3 cellular contexts compared by ENCODE assay signal in the genomic region with DNA sequence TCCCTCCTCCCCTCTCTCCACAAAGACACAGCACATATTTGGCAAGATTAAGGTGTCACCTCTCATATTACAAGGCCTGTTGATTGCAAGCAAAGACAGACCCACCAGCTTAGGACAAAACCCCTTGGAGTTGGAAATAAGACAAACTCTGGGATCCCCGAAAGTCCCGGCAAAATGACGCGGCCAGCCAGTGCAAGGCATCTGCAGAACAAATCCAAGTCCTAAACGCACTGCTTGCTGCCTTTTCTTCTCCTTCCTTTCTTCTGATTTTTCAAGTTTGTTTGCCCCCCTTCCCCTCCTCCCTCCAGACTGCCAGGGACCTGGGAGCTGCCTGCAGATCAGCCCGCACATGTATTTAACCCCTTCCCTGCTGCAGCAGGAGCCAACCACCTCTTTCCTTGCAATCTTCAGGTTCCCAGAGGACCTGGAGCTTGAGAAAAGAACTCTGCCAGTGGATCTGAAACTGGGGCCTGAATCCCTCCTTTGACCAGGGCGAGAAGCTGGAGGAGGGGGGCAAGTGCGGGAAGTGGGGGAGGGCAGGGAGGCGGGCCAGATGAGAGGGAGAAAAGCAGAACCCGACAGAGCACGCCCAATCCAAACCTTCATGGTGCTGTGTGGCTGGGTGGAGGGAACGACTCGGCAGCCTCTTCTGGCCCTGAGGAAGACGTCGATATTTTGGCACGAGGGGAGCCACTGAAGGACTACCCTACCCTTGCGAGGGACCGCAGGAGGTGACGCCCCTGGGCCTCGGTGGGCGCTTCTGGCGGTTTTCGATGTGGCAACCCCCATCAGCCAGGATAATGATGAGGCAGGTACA.
A peak's percentile ranks its signal among the peaks of the same experiment; 100 is the strongest.
TF ChIP-seq lines count a peak whose summit lies in the region.

No MANE protein-coding gene starts in this region.

TF ChIP-seq in SK-N-SH, 30 proteins besides CTCF, POLR2A, EP300 and RAD21 (continues in another document):
- TF ChIP-seq FOXJ3 (CRISPR knock-in tag; IDR thresholded peaks at IDR 0.05), result no peak
- no peak for TF ChIP-seq SMC3 (IDR thresholded peaks at IDR 0.05; ENCODE audit: low read depth, low read length)
- no peak for TF ChIP-seq GATA2 (CRISPR knock-in tag; IDR thresholded peaks at IDR 0.05)
- no peak for TF ChIP-seq NFIC (IDR thresholded peaks at IDR 0.05; ENCODE audit: borderline replicate concordance)
- no peak for TF ChIP-seq SIN3A (IDR thresholded peaks at IDR 0.05; ENCODE audit: borderline replicate concordance, low read depth, low read length)
- TF ChIP-seq CHD2 (IDR thresholded peaks at IDR 0.05; ENCODE audit: low read length, partially characterized antibody), result no peak
- TF ChIP-seq POLR2AphosphoS5 (IDR thresholded peaks at IDR 0.05; ENCODE audit: low read depth, low read length), result no peak
- TF ChIP-seq RFX5 (IDR thresholded peaks at IDR 0.05; ENCODE audit: low read length), result no peak
- TF ChIP-seq RCOR1 (IDR thresholded peaks at IDR 0.05; ENCODE audit: low read length), result no peak
- TF ChIP-seq RXRA (IDR thresholded peaks at IDR 0.05; ENCODE audit: borderline replicate concordance, low read depth), result no peak
- TF ChIP-seq, protein P1, sequence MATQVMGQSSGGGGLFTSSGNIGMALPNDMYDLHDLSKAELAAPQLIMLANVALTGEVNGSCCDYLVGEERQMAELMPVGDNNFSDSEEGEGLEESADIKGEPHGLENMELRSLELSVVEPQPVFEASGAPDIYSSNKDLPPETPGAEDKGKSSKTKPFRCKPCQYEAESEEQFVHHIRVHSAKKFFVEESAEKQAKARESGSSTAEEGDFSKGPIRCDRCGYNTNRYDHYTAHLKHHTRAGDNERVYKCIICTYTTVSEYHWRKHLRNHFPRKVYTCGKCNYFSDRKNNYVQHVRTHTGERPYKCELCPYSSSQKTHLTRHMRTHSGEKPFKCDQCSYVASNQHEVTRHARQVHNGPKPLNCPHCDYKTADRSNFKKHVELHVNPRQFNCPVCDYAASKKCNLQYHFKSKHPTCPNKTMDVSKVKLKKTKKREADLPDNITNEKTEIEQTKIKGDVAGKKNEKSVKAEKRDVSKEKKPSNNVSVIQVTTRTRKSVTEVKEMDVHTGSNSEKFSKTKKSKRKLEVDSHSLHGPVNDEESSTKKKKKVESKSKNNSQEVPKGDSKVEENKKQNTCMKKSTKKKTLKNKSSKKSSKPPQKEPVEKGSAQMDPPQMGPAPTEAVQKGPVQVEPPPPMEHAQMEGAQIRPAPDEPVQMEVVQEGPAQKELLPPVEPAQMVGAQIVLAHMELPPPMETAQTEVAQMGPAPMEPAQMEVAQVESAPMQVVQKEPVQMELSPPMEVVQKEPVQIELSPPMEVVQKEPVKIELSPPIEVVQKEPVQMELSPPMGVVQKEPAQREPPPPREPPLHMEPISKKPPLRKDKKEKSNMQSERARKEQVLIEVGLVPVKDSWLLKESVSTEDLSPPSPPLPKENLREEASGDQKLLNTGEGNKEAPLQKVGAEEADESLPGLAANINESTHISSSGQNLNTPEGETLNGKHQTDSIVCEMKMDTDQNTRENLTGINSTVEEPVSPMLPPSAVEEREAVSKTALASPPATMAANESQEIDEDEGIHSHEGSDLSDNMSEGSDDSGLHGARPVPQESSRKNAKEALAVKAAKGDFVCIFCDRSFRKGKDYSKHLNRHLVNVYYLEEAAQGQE (IDR thresholded peaks at IDR 0.05; ENCODE audit: low read depth, low read length), result no peak
- TF ChIP-seq, protein P2, sequence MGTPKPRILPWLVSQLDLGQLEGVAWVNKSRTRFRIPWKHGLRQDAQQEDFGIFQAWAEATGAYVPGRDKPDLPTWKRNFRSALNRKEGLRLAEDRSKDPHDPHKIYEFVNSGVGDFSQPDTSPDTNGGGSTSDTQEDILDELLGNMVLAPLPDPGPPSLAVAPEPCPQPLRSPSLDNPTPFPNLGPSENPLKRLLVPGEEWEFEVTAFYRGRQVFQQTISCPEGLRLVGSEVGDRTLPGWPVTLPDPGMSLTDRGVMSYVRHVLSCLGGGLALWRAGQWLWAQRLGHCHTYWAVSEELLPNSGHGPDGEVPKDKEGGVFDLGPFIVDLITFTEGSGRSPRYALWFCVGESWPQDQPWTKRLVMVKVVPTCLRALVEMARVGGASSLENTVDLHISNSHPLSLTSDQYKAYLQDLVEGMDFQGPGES (IDR thresholded peaks at IDR 0.05; ENCODE audit: low read depth, low read length), result no peak
- TF ChIP-seq FOSL2 (IDR thresholded peaks at IDR 0.05; ENCODE audit: borderline replicate concordance, low read depth), result no peak
- TF ChIP-seq MEF2A (IDR thresholded peaks at IDR 0.05; ENCODE audit: borderline replicate concordance, low read depth), result no peak
- no peak for TF ChIP-seq TAF1 (IDR thresholded peaks at IDR 0.05; ENCODE audit: borderline replicate concordance, low read depth, low read length)

TF ChIP-seq in SK-N-SH treated with all-trans-retinoic acid at 6 μM for 48 hours, 23 proteins besides CTCF, POLR2A, EP300 and RAD21 (continues in another document):
- no peak for TF ChIP-seq CSRNP3 (CRISPR knock-in tag; IDR thresholded peaks at IDR 0.05)
- TF ChIP-seq ZFP30 (CRISPR knock-in tag; IDR thresholded peaks at IDR 0.05), result no peak
- TF ChIP-seq GLIS3 (CRISPR knock-in tag; IDR thresholded peaks at IDR 0.05), result no peak
- no peak for TF ChIP-seq ZC3H10 (CRISPR knock-in tag; IDR thresholded peaks at IDR 0.05)
- no peak for TF ChIP-seq ESRRG (CRISPR knock-in tag; IDR thresholded peaks at IDR 0.05)
- no peak for TF ChIP-seq CSDC2 (CRISPR knock-in tag; IDR thresholded peaks at IDR 0.05)
- no peak for TF ChIP-seq ZFP3 (CRISPR knock-in tag; IDR thresholded peaks at IDR 0.05)
- TF ChIP-seq TSHZ2 (CRISPR knock-in tag; IDR thresholded peaks at IDR 0.05), result no peak
- no peak for TF ChIP-seq TCF4 (CRISPR knock-in tag; IDR thresholded peaks at IDR 0.05; ENCODE audit: borderline replicate concordance)
- no peak for TF ChIP-seq ZNF70 (CRISPR knock-in tag; IDR thresholded peaks at IDR 0.05)
- no peak for TF ChIP-seq ZNF8 (CRISPR knock-in tag; IDR thresholded peaks at IDR 0.05)
- no peak for TF ChIP-seq SNAI2 (CRISPR knock-in tag; IDR thresholded peaks at IDR 0.05)
- TF ChIP-seq OSR1 (CRISPR knock-in tag; IDR thresholded peaks at IDR 0.05), result no peak
- TF ChIP-seq PATZ1 (CRISPR knock-in tag; IDR thresholded peaks at IDR 0.05; ENCODE audit: borderline replicate concordance), result no peak
- no peak for TF ChIP-seq ZNF565 (CRISPR knock-in tag; conservative IDR thresholded peaks at IDR 0.05; ENCODE audit: low read depth)

TF ChIP-seq in WTC11, 78 proteins besides CTCF, POLR2A, EP300 and RAD21:
- TF ChIP-seq ESRRA (CRISPR knock-in tag; IDR thresholded peaks at IDR 0.05; ENCODE audit: borderline replicate concordance) (no peak), ZNF416 (CRISPR knock-in tag; IDR thresholded peaks at IDR 0.05) (no peak), CBFB (CRISPR knock-in tag; IDR thresholded peaks at IDR 0.05; ENCODE audit: low read depth) (no peak), CREB1 (CRISPR knock-in tag; IDR thresholded peaks at IDR 0.05) (no peak), HMGA2 (CRISPR knock-in tag; IDR thresholded peaks at IDR 0.05) (no peak), KAT7 (CRISPR knock-in tag; IDR thresholded peaks at IDR 0.05; ENCODE audit: borderline replicate concordance) (no peak), ZNF263 (CRISPR knock-in tag; IDR thresholded peaks at IDR 0.05; ENCODE audit: low read depth) (peak; percentile 17; the same call in 1 of the 2 replicates), TEAD1 (CRISPR knock-in tag; IDR thresholded peaks at IDR 0.05) (no peak), ETV6 (CRISPR knock-in tag; IDR thresholded peaks at IDR 0.05) (0 out of 2 replicates have a peak, but pooled peaks have one; percentile 18)
- TF ChIP-seq, protein P3, sequence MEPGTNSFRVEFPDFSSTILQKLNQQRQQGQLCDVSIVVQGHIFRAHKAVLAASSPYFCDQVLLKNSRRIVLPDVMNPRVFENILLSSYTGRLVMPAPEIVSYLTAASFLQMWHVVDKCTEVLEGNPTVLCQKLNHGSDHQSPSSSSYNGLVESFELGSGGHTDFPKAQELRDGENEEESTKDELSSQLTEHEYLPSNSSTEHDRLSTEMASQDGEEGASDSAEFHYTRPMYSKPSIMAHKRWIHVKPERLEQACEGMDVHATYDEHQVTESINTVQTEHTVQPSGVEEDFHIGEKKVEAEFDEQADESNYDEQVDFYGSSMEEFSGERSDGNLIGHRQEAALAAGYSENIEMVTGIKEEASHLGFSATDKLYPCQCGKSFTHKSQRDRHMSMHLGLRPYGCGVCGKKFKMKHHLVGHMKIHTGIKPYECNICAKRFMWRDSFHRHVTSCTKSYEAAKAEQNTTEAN (CRISPR knock-in tag; IDR thresholded peaks at IDR 0.05), result no peak
- TF ChIP-seq, protein P4, sequence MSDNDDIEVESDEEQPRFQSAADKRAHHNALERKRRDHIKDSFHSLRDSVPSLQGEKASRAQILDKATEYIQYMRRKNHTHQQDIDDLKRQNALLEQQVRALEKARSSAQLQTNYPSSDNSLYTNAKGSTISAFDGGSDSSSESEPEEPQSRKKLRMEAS (CRISPR knock-in tag; IDR thresholded peaks at IDR 0.05), result no peak
- TF ChIP-seq, protein P5, sequence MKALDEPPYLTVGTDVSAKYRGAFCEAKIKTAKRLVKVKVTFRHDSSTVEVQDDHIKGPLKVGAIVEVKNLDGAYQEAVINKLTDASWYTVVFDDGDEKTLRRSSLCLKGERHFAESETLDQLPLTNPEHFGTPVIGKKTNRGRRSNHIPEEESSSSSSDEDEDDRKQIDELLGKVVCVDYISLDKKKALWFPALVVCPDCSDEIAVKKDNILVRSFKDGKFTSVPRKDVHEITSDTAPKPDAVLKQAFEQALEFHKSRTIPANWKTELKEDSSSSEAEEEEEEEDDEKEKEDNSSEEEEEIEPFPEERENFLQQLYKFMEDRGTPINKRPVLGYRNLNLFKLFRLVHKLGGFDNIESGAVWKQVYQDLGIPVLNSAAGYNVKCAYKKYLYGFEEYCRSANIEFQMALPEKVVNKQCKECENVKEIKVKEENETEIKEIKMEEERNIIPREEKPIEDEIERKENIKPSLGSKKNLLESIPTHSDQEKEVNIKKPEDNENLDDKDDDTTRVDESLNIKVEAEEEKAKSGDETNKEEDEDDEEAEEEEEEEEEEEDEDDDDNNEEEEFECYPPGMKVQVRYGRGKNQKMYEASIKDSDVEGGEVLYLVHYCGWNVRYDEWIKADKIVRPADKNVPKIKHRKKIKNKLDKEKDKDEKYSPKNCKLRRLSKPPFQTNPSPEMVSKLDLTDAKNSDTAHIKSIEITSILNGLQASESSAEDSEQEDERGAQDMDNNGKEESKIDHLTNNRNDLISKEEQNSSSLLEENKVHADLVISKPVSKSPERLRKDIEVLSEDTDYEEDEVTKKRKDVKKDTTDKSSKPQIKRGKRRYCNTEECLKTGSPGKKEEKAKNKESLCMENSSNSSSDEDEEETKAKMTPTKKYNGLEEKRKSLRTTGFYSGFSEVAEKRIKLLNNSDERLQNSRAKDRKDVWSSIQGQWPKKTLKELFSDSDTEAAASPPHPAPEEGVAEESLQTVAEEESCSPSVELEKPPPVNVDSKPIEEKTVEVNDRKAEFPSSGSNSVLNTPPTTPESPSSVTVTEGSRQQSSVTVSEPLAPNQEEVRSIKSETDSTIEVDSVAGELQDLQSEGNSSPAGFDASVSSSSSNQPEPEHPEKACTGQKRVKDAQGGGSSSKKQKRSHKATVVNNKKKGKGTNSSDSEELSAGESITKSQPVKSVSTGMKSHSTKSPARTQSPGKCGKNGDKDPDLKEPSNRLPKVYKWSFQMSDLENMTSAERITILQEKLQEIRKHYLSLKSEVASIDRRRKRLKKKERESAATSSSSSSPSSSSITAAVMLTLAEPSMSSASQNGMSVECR (CRISPR knock-in tag; IDR thresholded peaks at IDR 0.05; ENCODE audit: borderline replicate concordance), result 0 out of 2 replicates have a peak, but pooled peaks have one; percentile 27
- TF ChIP-seq, protein P6, sequence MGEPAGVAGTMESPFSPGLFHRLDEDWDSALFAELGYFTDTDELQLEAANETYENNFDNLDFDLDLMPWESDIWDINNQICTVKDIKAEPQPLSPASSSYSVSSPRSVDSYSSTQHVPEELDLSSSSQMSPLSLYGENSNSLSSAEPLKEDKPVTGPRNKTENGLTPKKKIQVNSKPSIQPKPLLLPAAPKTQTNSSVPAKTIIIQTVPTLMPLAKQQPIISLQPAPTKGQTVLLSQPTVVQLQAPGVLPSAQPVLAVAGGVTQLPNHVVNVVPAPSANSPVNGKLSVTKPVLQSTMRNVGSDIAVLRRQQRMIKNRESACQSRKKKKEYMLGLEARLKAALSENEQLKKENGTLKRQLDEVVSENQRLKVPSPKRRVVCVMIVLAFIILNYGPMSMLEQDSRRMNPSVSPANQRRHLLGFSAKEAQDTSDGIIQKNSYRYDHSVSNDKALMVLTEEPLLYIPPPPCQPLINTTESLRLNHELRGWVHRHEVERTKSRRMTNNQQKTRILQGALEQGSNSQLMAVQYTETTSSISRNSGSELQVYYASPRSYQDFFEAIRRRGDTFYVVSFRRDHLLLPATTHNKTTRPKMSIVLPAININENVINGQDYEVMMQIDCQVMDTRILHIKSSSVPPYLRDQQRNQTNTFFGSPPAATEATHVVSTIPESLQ (CRISPR knock-in tag; IDR thresholded peaks at IDR 0.05), result no peak
- TF ChIP-seq, protein P7, sequence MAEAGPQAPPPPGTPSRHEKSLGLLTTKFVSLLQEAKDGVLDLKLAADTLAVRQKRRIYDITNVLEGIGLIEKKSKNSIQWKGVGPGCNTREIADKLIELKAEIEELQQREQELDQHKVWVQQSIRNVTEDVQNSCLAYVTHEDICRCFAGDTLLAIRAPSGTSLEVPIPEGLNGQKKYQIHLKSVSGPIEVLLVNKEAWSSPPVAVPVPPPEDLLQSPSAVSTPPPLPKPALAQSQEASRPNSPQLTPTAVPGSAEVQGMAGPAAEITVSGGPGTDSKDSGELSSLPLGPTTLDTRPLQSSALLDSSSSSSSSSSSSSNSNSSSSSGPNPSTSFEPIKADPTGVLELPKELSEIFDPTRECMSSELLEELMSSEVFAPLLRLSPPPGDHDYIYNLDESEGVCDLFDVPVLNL (CRISPR knock-in tag; IDR thresholded peaks at IDR 0.05; ENCODE audit: borderline replicate concordance, low read depth), result no peak
